Comparison of ENCODE assay signal across 28 cellular contexts in genomic region chr1:177732178-177732577, GRCh38.
"Had no signal": no experiment of that assay in that cellular context is flagged by ENCODE, and none has a peak within 500 bp of the region (broad histone marks: within the 10 kb centered on the region; RNA-seq: fewer than 3 reads in every experiment).

No MANE protein-coding gene starts in this region.

- H3K4me1 ChIP-seq: foreskin keratinocyte, heart left ventricle, psoas muscle, sigmoid colon, tibial nerve, upper lobe of left lung had no signal

- H3K36me3 Mint-ChIP-seq: memory B cell; natural killer cell; stimulated activated effector memory CD8-positive, alpha-beta T cell treated with anti-CD3 and anti-CD28 coated beads, Interleukin-12 subunit alpha, Interleukin-12 subunit beta, amount 100 ng/mL, for 72 hours had no signal

- H3K9me3 ChIP-seq: gastroesophageal sphincter, ovary, psoas muscle, thoracic aorta, tibial nerve, upper lobe of left lung had no signal

- ATAC-seq: esophagus mucosa; foreskin keratinocyte; gastroesophageal sphincter; heart left ventricle; left lobe of liver; natural killer cell; psoas muscle; right cardiac atrium; stimulated activated effector memory CD8-positive, alpha-beta T cell treated with anti-CD3 and anti-CD28 coated beads, Interleukin-12 subunit alpha, Interleukin-12 subunit beta, amount 100 ng/mL, for 72 hours had no signal

- FAIRE-seq: kidney, urothelium cell line had no signal

- DNase-seq: effector CD8-positive, alpha-beta T cell; endodermal cell; foreskin keratinocyte; heart left ventricle; kidney; natural killer cell; occipital lobe; ovary; posterior cingulate gyrus; psoas muscle; right cardiac atrium; sigmoid colon; stimulated activated CD4-positive, alpha-beta T cell treated with anti-CD3 and anti-CD28 coated beads, Interleukin-2, amount 100 ng/mL, for 24 hours; stimulated activated CD4-positive, alpha-beta T cell treated with anti-CD3 and anti-CD28 coated beads, Interleukin-4, amount 100 ng/mL, for 24 hours; stimulated activated naive CD4-positive, alpha-beta T cell treated with Interleukin-2 at 50 U/mL for 16 hours; upper lobe of left lung had no signal

- H3K4me1 Mint-ChIP-seq: endodermal cell; memory B cell; natural killer cell; stimulated activated effector memory CD8-positive, alpha-beta T cell treated with anti-CD3 and anti-CD28 coated beads, Interleukin-12 subunit alpha, Interleukin-12 subunit beta, amount 100 ng/mL, for 72 hours had no signal

- H3K27me3 Mint-ChIP-seq: dendritic cell treated with granulocyte-macrophage colony-stimulating factor and Interleukin-4, amounts not matched to agents 40 ng/mL and 50 ng/mL, for 4 days; memory B cell had no signal

- H3K4me3 Mint-ChIP-seq: dendritic cell treated with granulocyte-macrophage colony-stimulating factor and Interleukin-4, amounts not matched to agents 40 ng/mL and 50 ng/mL, for 4 days; endodermal cell; memory B cell; natural killer cell; stimulated activated effector memory CD8-positive, alpha-beta T cell treated with anti-CD3 and anti-CD28 coated beads, Interleukin-12 subunit alpha, Interleukin-12 subunit beta, amount 100 ng/mL, for 72 hours had no signal

- H3K36me3 ChIP-seq: gastroesophageal sphincter, heart left ventricle, ovary, sigmoid colon, thoracic aorta, tibial nerve, upper lobe of left lung had no signal

- H3K4me2 ChIP-seq: hepatocyte had no signal

- H3K9me3 Mint-ChIP-seq: endodermal cell had no signal

- H3K79me2 ChIP-seq: hepatocyte had no signal

- H3K27me3 ChIP-seq: gastroesophageal sphincter, heart left ventricle, hepatocyte, ovary, sigmoid colon, tibial nerve, upper lobe of left lung had no signal

- H3K27ac Mint-ChIP-seq: dendritic cell treated with granulocyte-macrophage colony-stimulating factor and Interleukin-4, amounts not matched to agents 40 ng/mL and 50 ng/mL, for 4 days; endodermal cell; memory B cell; natural killer cell; stimulated activated effector memory CD8-positive, alpha-beta T cell treated with anti-CD3 and anti-CD28 coated beads, Interleukin-12 subunit alpha, Interleukin-12 subunit beta, amount 100 ng/mL, for 72 hours had no signal

- H2AFZ ChIP-seq: hepatocyte had no signal

- H3K4me3 ChIP-seq: gastroesophageal sphincter, heart left ventricle, hepatocyte, lung, ovary, psoas muscle, sigmoid colon, thoracic aorta, tibial nerve, upper lobe of left lung had no signal

- H3K27ac ChIP-seq: epithelial cell of prostate, foreskin keratinocyte, gastroesophageal sphincter, heart left ventricle, hepatocyte, ovary, psoas muscle, sigmoid colon, thoracic aorta, tibial nerve, upper lobe of left lung had no signal
